ENCODE assay signal across 9 cellular contexts in the genomic region with DNA sequence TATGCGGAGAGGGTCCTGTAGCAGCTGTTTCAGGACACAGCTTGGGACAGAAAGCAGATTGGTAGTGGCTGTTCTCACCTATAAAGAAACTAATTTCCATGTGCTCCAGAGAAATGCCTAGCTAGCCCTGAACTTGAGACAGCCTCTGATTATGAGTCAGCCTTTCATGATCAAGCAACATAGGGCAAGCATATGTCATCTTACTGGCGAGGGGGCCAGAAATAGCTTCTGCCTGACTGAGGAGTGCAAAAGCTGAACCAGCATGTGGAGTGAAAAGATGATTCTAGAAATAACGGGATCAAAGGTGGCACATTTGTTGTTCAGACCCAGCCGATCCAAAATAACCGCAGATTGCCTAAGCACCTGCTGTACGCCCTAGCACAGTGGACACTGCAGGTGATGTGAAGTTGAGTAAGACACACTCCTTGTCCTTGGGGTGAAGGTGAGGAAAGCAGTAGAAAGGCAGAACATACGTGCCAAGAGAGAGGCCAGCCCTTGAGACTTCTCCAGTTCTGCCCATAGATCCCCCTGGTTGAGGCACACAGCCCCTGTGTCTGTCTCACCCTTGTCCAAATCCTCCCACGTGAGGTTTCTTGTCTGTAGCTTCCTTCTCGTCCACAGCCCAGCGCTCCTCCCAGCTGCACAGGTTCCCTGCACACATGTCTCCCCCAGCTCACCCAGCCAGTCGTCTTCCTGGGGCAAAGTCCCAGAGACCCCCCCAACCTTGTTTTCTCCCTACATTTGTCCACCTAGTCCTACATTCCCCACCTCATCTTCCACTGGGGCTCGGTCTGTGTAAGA. TPM values are rescaled to one million over a fixed set of nuclear protein-coding genes. Genes with fewer than 3 reads are reported as not detected.
DNase-seq lines count a peak whose midpoint lies in the region; ATAC-seq, FAIRE-seq and TF ChIP-seq lines count a peak whose summit lies in the region.
"Had no signal": no experiment of that assay in that cellular context is flagged by ENCODE, and none has a peak within 500 bp of the region (broad histone marks: within the 10 kb centered on the region; RNA-seq: fewer than 3 reads in every experiment).

No MANE protein-coding gene starts in this region.

- WGBS in K562 (ENCODE audit: insufficient coverage, low coverage, missing lambda C conversion rate), result 39% methylated on average over 12 of the region's 12 CpGs

- H3K4me3 Mint-ChIP-seq in activated CD4-positive, alpha-beta memory T cell treated with anti-CD3 and anti-CD28 coated beads for 36 hours, result no peak overlapping the region
- no peak overlapping the region for H3K4me3 Mint-ChIP-seq in activated CD4-positive, alpha-beta memory T cell treated with anti-CD3 and anti-CD28 coated beads, Interleukin-2, amount 10 ng/mL, durations not matched to agents 7 days and 5 days

- H3K27me3 ChIP-seq in K562 (ENCODE audit: control insufficient read depth in 2 of 2, insufficient read depth in 2 of 2, low read length in 2 of 2) (no peaks in the 10 kb centered on the region), gastrocnemius medialis (no peaks in the 10 kb centered on the region)

- no peak for TF ChIP-seq POLR2A in K562 (conservative IDR thresholded peaks at IDR 0.05)
- TF ChIP-seq POLR2A in gastrocnemius medialis (IDR thresholded peaks at IDR 0.05), result peak in 1 of 2 donors; percentile 33

- peaks cover 23% of the 10 kb centered on the region for H3K4me1 Mint-ChIP-seq in activated CD4-positive, alpha-beta memory T cell treated with anti-CD3 and anti-CD28 coated beads for 36 hours (ENCODE audit: low read depth)
- peaks cover 31% of the 10 kb centered on the region for H3K4me1 Mint-ChIP-seq in activated CD4-positive, alpha-beta memory T cell treated with anti-CD3 and anti-CD28 coated beads, Interleukin-2, amount 10 ng/mL, durations not matched to agents 7 days and 5 days

- H3K9me3 ChIP-seq in K562 (replicated peaks; ENCODE audit: control insufficient read depth, insufficient read depth, low read depth, low read length) (no peaks in the 10 kb centered on the region), gastrocnemius medialis (no peaks in the 10 kb centered on the region)

- in situ Hi-C loops in K562 (cut with MboI), result no loop called here
- in situ Hi-C loops in gastrocnemius medialis (cut with MboI; ENCODE audit: low sequenced_read_pairs in 4 of 4), result no loop called here

- H3K27me3 Mint-ChIP-seq in activated CD4-positive, alpha-beta memory T cell treated with anti-CD3 and anti-CD28 coated beads for 36 hours, result peaks cover 2% of the 10 kb centered on the region
- H3K27me3 Mint-ChIP-seq in activated CD4-positive, alpha-beta memory T cell treated with anti-CD3 and anti-CD28 coated beads, Interleukin-2, amount 10 ng/mL, durations not matched to agents 7 days and 5 days, result no peaks in the 10 kb centered on the region

- CTCF ChIA-PET in activated CD4-positive, alpha-beta memory T cell treated with anti-CD3 and anti-CD28 coated beads for 36 hours (lab: Charles Lee), result interaction anchor here (0.8 to 0.9 kb wide), 2 partner anchors 10 to 18 kb away, joined by 3 to 5 read pairs; partner anchors contain the start of gene TBL2
- CTCF ChIA-PET in activated CD4-positive, alpha-beta memory T cell treated with anti-CD3 and anti-CD28 coated beads, Interleukin-2, amount 10 ng/mL, durations not matched to agents 7 days and 5 days (lab: Charles Lee), result interaction anchor here (1.1 to 1.6 kb wide), 2 partner anchors 38 to 174 kb away, joined by 3 read pairs; partner anchors contain the start of gene BAZ1B
- CTCF ChIA-PET in K562 (lab: Yijun Ruan, JAX; ENCODE audit: low intra/inter-chr PET ratio), result no interaction called here

- TF ChIP-seq CTCF in K562 (IDR thresholded peaks at IDR 0.05 in 2 of 3, conservative IDR thresholded peaks at IDR 0.05 in 1 of 3; ENCODE audit: insufficient read depth in 2 of 3, low read depth in 1 of 3, low read length in 3 of 3), result no peak
- no peak for TF ChIP-seq CTCF in gastrocnemius medialis (IDR thresholded peaks at IDR 0.05 in 4 of 5, conservative IDR thresholded peaks at IDR 0.05 in 1 of 5)

- H3K4me1 ChIP-seq in K562 (replicated peaks in 1 of 2; ENCODE audit: control insufficient read depth in 2 of 2, insufficient read depth in 2 of 2, low read length in 2 of 2), result peaks cover 31 to 37% of the 10 kb centered on the region in 2 experiments
- peaks cover 13 to 27% of the 10 kb centered on the region in 2 donors for H3K4me1 ChIP-seq in gastrocnemius medialis

- peak; percentile 43 for DNase-seq in activated CD4-positive, alpha-beta memory T cell treated with anti-CD3 and anti-CD28 coated beads for 36 hours
- no peak for DNase-seq in activated CD4-positive, alpha-beta memory T cell treated with anti-CD3 and anti-CD28 coated beads, Interleukin-2, amount 10 ng/mL, durations not matched to agents 7 days and 5 days
- DNase-seq in MV-4-11 (lab: John Stamatoyannopoulos, UW), result peak; percentile 53
- DNase-seq in K562 (ENCODE audit: extremely low read depth in 1 of 4, low spot score in 3 of 4), result peak in 3 of 4 experiments; percentile 31 to 64 (median 33)
- DNase-seq in gastrocnemius medialis, result peak; percentile 61 to 76
- DNase-seq in NK-92 (lab: John Stamatoyannopoulos, UW; ENCODE audit: unreplicated experiment), result no peak
- no peak for DNase-seq in NCI-H2107 treated with DMSO at 0.1 percent for 48 hours (lab: John Stamatoyannopoulos, UW; ENCODE audit: unreplicated experiment)
- DNase-seq: COR-L47 had no signal

- H3K79me2 ChIP-seq in K562 (ENCODE audit: control insufficient read depth, insufficient read depth, low read length), result peaks cover 18% of the 10 kb centered on the region

- FAIRE-seq in K562 (lab: Jason Lieb, UNC), result peak; percentile 79

- peak overlapping the region; percentile 47 for H2AFZ ChIP-seq in K562 (ENCODE audit: low read depth, low read length)

- no peaks in the 10 kb centered on the region for H3K9me3 Mint-ChIP-seq in activated CD4-positive, alpha-beta memory T cell treated with anti-CD3 and anti-CD28 coated beads for 36 hours
- no peaks in the 10 kb centered on the region for H3K9me3 Mint-ChIP-seq in activated CD4-positive, alpha-beta memory T cell treated with anti-CD3 and anti-CD28 coated beads, Interleukin-2, amount 10 ng/mL, durations not matched to agents 7 days and 5 days

- peak overlapping the region; percentile 24 to 64; a peak in 1 of 4 replicates for H3K9ac ChIP-seq in K562 (ENCODE audit: insufficient read depth in 1 of 2, low read depth in 2 of 2, low read length in 2 of 2)

- H3K27ac ChIP-seq in K562 (ENCODE audit: extremely low read depth, low read depth, low read length) (0 out of 3 replicates have a peak overlapping the region, but pooled peaks have one; percentile 35), gastrocnemius medialis (peak overlapping the region; percentile 74 to 99 (median 98))

- TF ChIP-seq RAD21 in K562 (CRISPR knock-in tag; conservative IDR thresholded peaks at IDR 0.05 in 1 of 2, IDR thresholded peaks at IDR 0.05 in 1 of 2), result no peak

- peaks cover 2% of the 10 kb centered on the region; the same call in 1 of the 2 replicates for H4K20me1 ChIP-seq in K562 (replicated peaks; ENCODE audit: control insufficient read depth, insufficient read depth, low read length)

- POLR2A ChIA-PET in activated CD4-positive, alpha-beta memory T cell treated with anti-CD3 and anti-CD28 coated beads for 36 hours (lab: Charles Lee), result interaction anchor here (0.7 to 1.8 kb wide), 3 partner anchors 15 to 38 kb away, joined by 3 to 17 read pairs (median 5); partner anchors contain the start of genes BAZ1B and TBL2
- POLR2A ChIA-PET in activated CD4-positive, alpha-beta memory T cell treated with anti-CD3 and anti-CD28 coated beads, Interleukin-2, amount 10 ng/mL, durations not matched to agents 7 days and 5 days (lab: Charles Lee), result interaction anchor here (1.3 to 4.9 kb wide), 4 partner anchors 17 to 179 kb away, joined by 5 to 100 read pairs (median 6); partner anchors contain the start of genes ABHD11, BAZ1B and TBL2
- POLR2A ChIA-PET in K562 (lab: Yijun Ruan, JAX), result interaction anchor here (0.7 to 2.8 kb wide), 11 partner anchors 7 to 39 kb away, joined by 3 to 12 read pairs (median 4); partner anchors contain the start of genes BAZ1B and TBL2

- no TSS peak for BruUV-seq in K562 (replicated peaks; lab: Mats Ljungman, UMichigan)

- intact Hi-C loops in activated CD4-positive, alpha-beta memory T cell treated with anti-CD3 and anti-CD28 coated beads for 36 hours (cut with micrococcal nuclease), result no loop called here
- intact Hi-C loops in K562 (cut with micrococcal nuclease) (no loop called here), gastrocnemius medialis (cut with DNase I; ENCODE audit: low total_unique reads) (no loop called here)

- no peaks in the 10 kb centered on the region for H3K9me1 ChIP-seq in K562 (ENCODE audit: control insufficient read depth, insufficient read depth, low read length)

- H3K4me3 ChIP-seq in K562 (no peak overlapping the region), gastrocnemius medialis (no peak overlapping the region)

- H3K27ac Mint-ChIP-seq in activated CD4-positive, alpha-beta memory T cell treated with anti-CD3 and anti-CD28 coated beads for 36 hours, result no peak overlapping the region
- H3K27ac Mint-ChIP-seq in activated CD4-positive, alpha-beta memory T cell treated with anti-CD3 and anti-CD28 coated beads, Interleukin-2, amount 10 ng/mL, durations not matched to agents 7 days and 5 days, result no peak overlapping the region

- peak overlapping the region; percentile 3; the same call in 1 of the 2 replicates for H3K4me2 ChIP-seq in K562 (ENCODE audit: insufficient read depth, low read length)

- H3K36me3 ChIP-seq in K562 (ENCODE audit: control insufficient read depth, insufficient read depth, low read length), result peaks cover 6% of the 10 kb centered on the region
- no peaks in the 10 kb centered on the region for H3K36me3 ChIP-seq in gastrocnemius medialis

- H3K36me3 Mint-ChIP-seq in activated CD4-positive, alpha-beta memory T cell treated with anti-CD3 and anti-CD28 coated beads for 36 hours, result no peaks in the 10 kb centered on the region
- H3K36me3 Mint-ChIP-seq in activated CD4-positive, alpha-beta memory T cell treated with anti-CD3 and anti-CD28 coated beads, Interleukin-2, amount 10 ng/mL, durations not matched to agents 7 days and 5 days (ENCODE audit: low read depth), result peaks cover 12% of the 10 kb centered on the region

- no peak for ATAC-seq in K562
- ATAC-seq in gastrocnemius medialis, result peak; percentile 64 to 72
- ATAC-seq in HG02798 (IDR thresholded peaks at IDR 0.05; ENCODE audit: poor library complexity, unreplicated experiment), result no peak

- no peak for TF ChIP-seq EP300 in K562 (IDR thresholded peaks at IDR 0.05; ENCODE audit: low read length)

RNA-seq across cellular contexts. Expression of gene BCL7B, which starts 2.7 kb away (rescaled TPM):
- 10 to 100 TPM; 48.0 to 50.3 TPM for total RNA-seq in activated CD4-positive, alpha-beta memory T cell treated with anti-CD3 and anti-CD28 coated beads for 36 hours
- total RNA-seq in activated CD4-positive, alpha-beta memory T cell treated with anti-CD3 and anti-CD28 coated beads, Interleukin-2, amount 10 ng/mL, durations not matched to agents 7 days and 5 days, result 10 to 100 TPM; 68.9 to 71.6 TPM
- total RNA-seq in K562 (2011; cell fraction: chromatin; rRNA removed; ENCODE audit: low replicate concordance), result 35.3 and 79.3 TPM in 2 replicates
- 50.1 and 62.0 TPM in 2 replicates for total RNA-seq in K562 (2011; cell fraction: nucleolus; rRNA removed)
- total RNA-seq in K562 (2011; cell fraction: nucleoplasm; rRNA removed), result 53.5 and 56.9 TPM in 2 replicates
- total RNA-seq in K562 (2014; rRNA removed), result 26.1 and 27.8 TPM in 2 replicates
- total RNA-seq in K562 (2014; rRNA removed; fragmentation: Illumina TruSeq; extraction: Trizol), result 21.4 and 23.0 TPM in 2 replicates
- total RNA-seq in K562 (2015; rRNA removed; fragmentation: Illumina TruSeq; extraction: Trizol), result 30.2 and 32.9 TPM in 2 replicates
- total RNA-seq in K562 (2021), result 57.5 and 59.2 TPM in 2 replicates
- polyA plus RNA-seq in K562 (2011; rRNA removed), result 45.3 and 53.1 TPM in 2 replicates
- polyA plus RNA-seq in K562 (2011; cell fraction: cytosol; rRNA removed), result 44.7 and 90.9 TPM in 2 replicates
- 28.1 and 45.3 TPM in 2 replicates for polyA plus RNA-seq in K562 (2011; cell fraction: nucleus; rRNA removed)
- 66.1 and 72.9 TPM in 2 replicates for polyA plus RNA-seq in K562 (2012)
- polyA plus RNA-seq in K562 (2014; fragmentation: Illumina TruSeq; extraction: Trizol), result 67.8 and 73.2 TPM in 2 replicates
- polyA plus RNA-seq in K562 (2014; fragmentation: Nextera tagmentation; extraction: Ambion mirVana), result 10 to 100 TPM in 1 of 2 experiments, 1 to 10 TPM in 1; 10.0 to 13.4 TPM
- polyA plus RNA-seq in K562 (2014; rRNA removed), result 54.4 and 70.6 TPM in 2 replicates
- 23.5 and 40.3 TPM in 2 replicates for polyA minus RNA-seq in K562 (2011; rRNA and poly(A)+ RNA removed)
- polyA minus RNA-seq in K562 (2011; cell fraction: cytosol; rRNA and poly(A)+ RNA removed), result 27.4 and 33.3 TPM in 2 replicates
- 13.7 and 15.9 TPM in 2 replicates for polyA minus RNA-seq in K562 (2011; cell fraction: nucleus; rRNA and poly(A)+ RNA removed)
- 100 to 1,000 TPM; 107 to 166 (median 119) TPM for total RNA-seq in gastrocnemius medialis

RNA-seq across cellular contexts. Expression of gene TBL2, which starts 18.1 kb away (rescaled TPM):
- total RNA-seq in activated CD4-positive, alpha-beta memory T cell treated with anti-CD3 and anti-CD28 coated beads for 36 hours, result 10 to 100 TPM; 23.0 to 25.3 TPM
- 10 to 100 TPM; 27.1 to 29.0 TPM for total RNA-seq in activated CD4-positive, alpha-beta memory T cell treated with anti-CD3 and anti-CD28 coated beads, Interleukin-2, amount 10 ng/mL, durations not matched to agents 7 days and 5 days
- total RNA-seq in K562 (2011; cell fraction: chromatin; rRNA removed; ENCODE audit: low replicate concordance), result 126 and 292 TPM in 2 replicates
- total RNA-seq in K562 (2011; cell fraction: nucleolus; rRNA removed), result 220 and 224 TPM in 2 replicates
- 142 and 163 TPM in 2 replicates for total RNA-seq in K562 (2011; cell fraction: nucleoplasm; rRNA removed)
- 82.1 and 123 TPM in 2 replicates for total RNA-seq in K562 (2014; rRNA removed)
- 40.0 and 42.0 TPM in 2 replicates for total RNA-seq in K562 (2014; rRNA removed; fragmentation: Illumina TruSeq; extraction: Trizol)
- total RNA-seq in K562 (2015; rRNA removed; fragmentation: Illumina TruSeq; extraction: Trizol), result 54.1 and 60.6 TPM in 2 replicates
- 70.3 and 70.8 TPM in 2 replicates for total RNA-seq in K562 (2021)
- polyA plus RNA-seq in K562 (2011; rRNA removed), result 47.7 and 49.2 TPM in 2 replicates
- polyA plus RNA-seq in K562 (2011; cell fraction: cytosol; rRNA removed), result 48.9 and 107 TPM in 2 replicates
- 45.7 and 87.5 TPM in 2 replicates for polyA plus RNA-seq in K562 (2011; cell fraction: nucleus; rRNA removed)
- polyA plus RNA-seq in K562 (2012), result 51.9 and 71.5 TPM in 2 replicates
- 43.8 and 48.8 TPM in 2 replicates for polyA plus RNA-seq in K562 (2014; fragmentation: Illumina TruSeq; extraction: Trizol)
- 1 to 10 TPM; 2.5 to 3.0 TPM for polyA plus RNA-seq in K562 (2014; fragmentation: Nextera tagmentation; extraction: Ambion mirVana)
- 61.5 and 67.3 TPM in 2 replicates for polyA plus RNA-seq in K562 (2014; rRNA removed)
- 57.4 and 92.0 TPM in 2 replicates for polyA minus RNA-seq in K562 (2011; rRNA and poly(A)+ RNA removed)
- 81.1 and 112 TPM in 2 replicates for polyA minus RNA-seq in K562 (2011; cell fraction: cytosol; rRNA and poly(A)+ RNA removed)
- polyA minus RNA-seq in K562 (2011; cell fraction: nucleus; rRNA and poly(A)+ RNA removed), result 51.6 and 57.1 TPM in 2 replicates
- 10 to 100 TPM; 14.4 to 32.9 (median 22.0) TPM for total RNA-seq in gastrocnemius medialis

RNA-seq across cellular contexts. Expression of gene BAZ1B, which starts 38.1 kb away (rescaled TPM):
- 10 to 100 TPM; 82.3 to 83.8 TPM for total RNA-seq in activated CD4-positive, alpha-beta memory T cell treated with anti-CD3 and anti-CD28 coated beads for 36 hours
- total RNA-seq in activated CD4-positive, alpha-beta memory T cell treated with anti-CD3 and anti-CD28 coated beads, Interleukin-2, amount 10 ng/mL, durations not matched to agents 7 days and 5 days, result 10 to 100 TPM; 84.5 to 86.2 TPM
- total RNA-seq in K562 (2011; cell fraction: chromatin; rRNA removed; ENCODE audit: low replicate concordance), result 64.1 and 159 TPM in 2 replicates
- total RNA-seq in K562 (2011; cell fraction: nucleolus; rRNA removed), result 37.9 and 44.9 TPM in 2 replicates
- 79.0 and 92.8 TPM in 2 replicates for total RNA-seq in K562 (2011; cell fraction: nucleoplasm; rRNA removed)
- total RNA-seq in K562 (2014; rRNA removed) (79.5 and 89.0 TPM in 2 replicates), K562 (2014; rRNA removed; fragmentation: Illumina TruSeq; extraction: Trizol) (129 and 136 TPM in 2 replicates), K562 (2015; rRNA removed; fragmentation: Illumina TruSeq; extraction: Trizol) (131 and 134 TPM in 2 replicates), K562 (2021) (100 and 107 TPM in 2 replicates), gastrocnemius medialis (10 to 100 TPM; 31.2 to 47.0 (median 42.0) TPM)
- polyA plus RNA-seq in K562 (2011; rRNA removed) (28.8 and 50.9 TPM in 2 replicates), K562 (2014; fragmentation: Illumina TruSeq; extraction: Trizol) (94.3 and 110 TPM in 2 replicates), K562 (2014; fragmentation: Nextera tagmentation; extraction: Ambion mirVana) (10 to 100 TPM; 15.0 to 27.5 TPM), K562 (2014; rRNA removed) (56.3 and 68.4 TPM in 2 replicates)
- 22.0 and 24.5 TPM in 2 replicates for polyA plus RNA-seq in K562 (2011; cell fraction: cytosol; rRNA removed)
- 25.8 and 37.2 TPM in 2 replicates for polyA plus RNA-seq in K562 (2011; cell fraction: nucleus; rRNA removed)
- polyA plus RNA-seq in K562 (2012), result 63.5 and 70.7 TPM in 2 replicates
- 81.7 and 114 TPM in 2 replicates for polyA minus RNA-seq in K562 (2011; rRNA and poly(A)+ RNA removed)
- 41.5 and 59.2 TPM in 2 replicates for polyA minus RNA-seq in K562 (2011; cell fraction: cytosol; rRNA and poly(A)+ RNA removed)
- polyA minus RNA-seq in K562 (2011; cell fraction: nucleus; rRNA and poly(A)+ RNA removed), result 19.9 and 33.0 TPM in 2 replicates

Comparison
In these comparisons a context has a peak if more than half of its experiments do, and no peak if none do; other contexts are left out.
1. DNase-seq: peak in activated CD4-positive, alpha-beta memory T cell treated with anti-CD3 and anti-CD28 coated beads for 36 hours (single experiment), MV-4-11 (single experiment), K562 (3 of 4) and gastrocnemius medialis (2 of 2); none in activated CD4-positive, alpha-beta memory T cell treated with anti-CD3 and anti-CD28 coated beads, Interleukin-2, amount 10 ng/mL, durations not matched to agents 7 days and 5 days (single experiment), NK-92 (single experiment) and NCI-H2107 treated with DMSO at 0.1 percent for 48 hours (single experiment).
2. ATAC-seq: peak in gastrocnemius medialis (2 of 2); none in K562 (single experiment) and HG02798 (single experiment).